ENCODE assay signal across 18 cellular contexts in the genomic region with DNA sequence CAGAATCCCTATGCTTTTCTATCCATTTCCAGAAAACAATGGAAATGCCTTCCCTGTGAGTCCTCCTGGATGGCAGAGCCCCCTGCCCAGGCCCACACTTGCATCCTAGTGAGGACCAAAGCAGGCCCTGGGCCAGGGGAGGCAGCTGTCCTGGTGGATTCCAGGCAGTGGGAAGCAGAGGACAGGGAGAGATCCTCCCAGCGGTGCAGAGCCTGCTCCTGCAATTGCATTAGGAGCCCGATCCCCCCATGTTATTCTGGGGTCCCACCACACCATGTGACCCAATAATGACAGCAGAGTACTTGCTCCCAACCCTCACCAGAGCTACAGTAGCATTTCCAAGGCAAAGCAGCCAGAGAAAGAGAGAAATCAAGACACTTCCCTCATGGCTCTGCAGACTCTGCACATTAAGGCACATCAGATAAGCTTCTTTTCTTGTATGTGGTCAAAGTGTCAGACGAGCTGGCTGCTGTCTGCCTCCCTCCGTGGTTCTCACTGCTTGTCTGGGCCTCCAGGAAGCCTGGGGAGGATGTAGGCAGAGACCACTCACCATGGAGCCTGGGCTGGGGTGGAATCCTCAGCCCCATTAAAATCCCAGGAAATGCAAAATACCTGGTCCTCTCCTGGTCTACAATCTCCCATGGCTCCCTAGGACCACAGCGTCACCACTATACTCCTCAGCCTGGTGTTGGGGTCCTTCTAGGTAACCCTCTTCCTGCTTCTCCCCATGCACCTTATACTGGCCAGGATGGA. TPM values are rescaled to one million over a fixed set of nuclear protein-coding genes. Genes with fewer than 3 reads are reported as not detected.
DNase-seq lines count a peak whose midpoint lies in the region; ATAC-seq and TF ChIP-seq lines count a peak whose summit lies in the region.
"Had no signal": no experiment of that assay in that cellular context is flagged by ENCODE, and none has a peak within 500 bp of the region (broad histone marks: within the 10 kb centered on the region; RNA-seq: fewer than 3 reads in every experiment).

No MANE protein-coding gene starts in this region.

- ATAC-seq in CD4-positive, CD25-positive, alpha-beta regulatory T cell (ENCODE audit: low read depth in 2 of 2), result no peak
- ATAC-seq in DND-41 (ENCODE audit: insufficient read depth, low read depth) (peak; percentile 56), HG02852 (IDR thresholded peaks at IDR 0.05; ENCODE audit: unreplicated experiment) (no peak)
- peak; percentile 87 for ATAC-seq in activated CD8-positive, alpha-beta memory T cell treated with anti-CD3 and anti-CD28 coated beads, Interleukin-2, amount 10 ng/mL, durations not matched to agents 7 days and 5 days
- ATAC-seq: foreskin keratinocyte, sciatic nerve had no signal

- DNase-seq in CD4-positive, CD25-positive, alpha-beta regulatory T cell, result peak in 1 of 3 donors; percentile 52
- DNase-seq in DND-41, result peak; percentile 33
- peak; percentile 82 for DNase-seq in activated CD8-positive, alpha-beta memory T cell treated with anti-CD3 and anti-CD28 coated beads, Interleukin-2, amount 10 ng/mL, durations not matched to agents 7 days and 5 days
- peak; percentile 57 for DNase-seq in endodermal cell
- DNase-seq in DMS114 treated with DMSO at 0.1 percent for 48 hours (lab: John Stamatoyannopoulos, UW; ENCODE audit: unreplicated experiment), result no peak
- no peak for DNase-seq in GM13977 (ENCODE audit: low spot score)
- DNase-seq: activated B cell treated with CpG ODN at 0.5 μM for 24 hours; DMS153; foreskin keratinocyte; NCI-H2081; NCI-H69; stimulated activated CD4-positive, alpha-beta T cell treated with anti-CD3 and anti-CD28 coated beads, Interleukin-4, amount 100 ng/mL, for 24 hours had no signal

- no peak overlapping the region for H3K27ac ChIP-seq in CD4-positive, CD25-positive, alpha-beta regulatory T cell (ENCODE audit: insufficient read depth, low read length, poor library complexity, severe bottlenecking)
- no peak overlapping the region for H3K27ac ChIP-seq in DND-41 (ENCODE audit: low read length)
- no peak overlapping the region for H3K27ac ChIP-seq in endodermal cell (ENCODE audit: low read depth, low read length)
- H3K27ac ChIP-seq: foreskin keratinocyte, Peyer's patch had no signal

- H3K36me3 Mint-ChIP-seq in CD4-positive, CD25-positive, alpha-beta regulatory T cell, result no peaks in the 10 kb centered on the region
- no peaks in the 10 kb centered on the region for H3K36me3 Mint-ChIP-seq in activated CD8-positive, alpha-beta memory T cell treated with anti-CD3 and anti-CD28 coated beads, Interleukin-2, amount 10 ng/mL, durations not matched to agents 7 days and 5 days
- no peaks in the 10 kb centered on the region for H3K36me3 Mint-ChIP-seq in endodermal cell (ENCODE audit: low read depth)

- H2AFZ ChIP-seq in DND-41 (ENCODE audit: low read depth, low read length), result no peak overlapping the region

- H3K9me3 ChIP-seq in CD4-positive, CD25-positive, alpha-beta regulatory T cell (ENCODE audit: control insufficient read depth in 2 of 2, low read length in 2 of 2), result no peaks in the 10 kb centered on the region
- H3K9me3 ChIP-seq in DND-41 (ENCODE audit: insufficient read depth, low read length, severe bottlenecking) (no peaks in the 10 kb centered on the region), endodermal cell (ENCODE audit: control insufficient read depth, low read length) (no peaks in the 10 kb centered on the region)
- H3K9me3 ChIP-seq: Peyer's patch had no signal

- no peak overlapping the region for H3K9ac ChIP-seq in DND-41 (ENCODE audit: low read depth, low read length)
- no peak overlapping the region for H3K9ac ChIP-seq in endodermal cell (ENCODE audit: extremely low read depth, low read length, poor library complexity, severe bottlenecking)

- TF ChIP-seq CTCF in DND-41 (IDR thresholded peaks at IDR 0.05; ENCODE audit: borderline replicate concordance, extremely low read depth, low read length, poor library complexity, severe bottlenecking), result no peak
- TF ChIP-seq CTCF in endodermal cell (conservative IDR thresholded peaks at IDR 0.05), result no peak
- no peak for TF ChIP-seq CTCF in GM13977 (IDR thresholded peaks at IDR 0.05; ENCODE audit: extremely low read depth, insufficient read depth, missing control alignments)

- CTCF ChIA-PET in activated CD8-positive, alpha-beta memory T cell treated with anti-CD3 and anti-CD28 coated beads, Interleukin-2, amount 10 ng/mL, durations not matched to agents 7 days and 5 days (lab: Charles Lee), result interaction anchor here (0.7 to 4.5 kb wide), 12 partner anchors 11 to 116 kb away, joined by 3 to 43 read pairs (median 6); no protein-coding TSS in a partner anchor

- H3K27me3 Mint-ChIP-seq in CD4-positive, CD25-positive, alpha-beta regulatory T cell, result no peaks in the 10 kb centered on the region
- no peaks in the 10 kb centered on the region for H3K27me3 Mint-ChIP-seq in activated CD8-positive, alpha-beta memory T cell treated with anti-CD3 and anti-CD28 coated beads, Interleukin-2, amount 10 ng/mL, durations not matched to agents 7 days and 5 days
- peaks cover 6% of the 10 kb centered on the region for H3K27me3 Mint-ChIP-seq in endodermal cell (ENCODE audit: insufficient read depth)
- H3K27me3 Mint-ChIP-seq: activated B cell treated with CpG ODN at 0.5 μM for 24 hours, B cell had no signal

- no peaks in the 10 kb centered on the region for H3K36me3 ChIP-seq in CD4-positive, CD25-positive, alpha-beta regulatory T cell (ENCODE audit: control insufficient read depth, insufficient read depth, low read length)
- H3K36me3 ChIP-seq in DND-41 (ENCODE audit: insufficient read depth, low read length), result no peaks in the 10 kb centered on the region
- H3K36me3 ChIP-seq in endodermal cell (ENCODE audit: control insufficient read depth, insufficient read depth, low read length), result no peaks in the 10 kb centered on the region
- H3K36me3 ChIP-seq: Peyer's patch had no signal

- peaks cover 0 to 94% (median 21%) of the 10 kb centered on the region in 4 donors for H3K4me1 Mint-ChIP-seq in CD4-positive, CD25-positive, alpha-beta regulatory T cell
- peaks cover 93% of the 10 kb centered on the region for H3K4me1 Mint-ChIP-seq in activated CD8-positive, alpha-beta memory T cell treated with anti-CD3 and anti-CD28 coated beads, Interleukin-2, amount 10 ng/mL, durations not matched to agents 7 days and 5 days
- peaks cover 4% of the 10 kb centered on the region for H3K4me1 Mint-ChIP-seq in endodermal cell

- H3K27ac Mint-ChIP-seq in CD4-positive, CD25-positive, alpha-beta regulatory T cell, result peak overlapping the region in 2 of 3 donors; percentile 78 to 90
- peak overlapping the region; percentile 62 for H3K27ac Mint-ChIP-seq in activated CD8-positive, alpha-beta memory T cell treated with anti-CD3 and anti-CD28 coated beads, Interleukin-2, amount 10 ng/mL, durations not matched to agents 7 days and 5 days
- no peak overlapping the region for H3K27ac Mint-ChIP-seq in endodermal cell
- H3K27ac Mint-ChIP-seq: activated B cell treated with CpG ODN at 0.5 μM for 24 hours; activated T-helper 2 cell treated with anti-CD3 and anti-CD28 coated beads, Interferon-gamma antibody, Interleukin-2, Interleukin-4, amounts not matched to agents 10 μg/mL and 5 μg/mL and 100 μg/mL, durations not matched to agents 14 hours and 24 hours and 36 hours; B cell had no signal

- no peak overlapping the region for H3K4me3 ChIP-seq in CD4-positive, CD25-positive, alpha-beta regulatory T cell (ENCODE audit: low read depth, low read length)
- H3K4me3 ChIP-seq in DND-41 (ENCODE audit: low read depth in 1 of 2, low read length in 2 of 2) (no peak overlapping the region), endodermal cell (ENCODE audit: low read length) (no peak overlapping the region)
- H3K4me3 ChIP-seq: Peyer's patch had no signal

- H3K27me3 ChIP-seq in CD4-positive, CD25-positive, alpha-beta regulatory T cell (ENCODE audit: control insufficient read depth, insufficient read depth, low read length), result no peaks in the 10 kb centered on the region
- H3K27me3 ChIP-seq in DND-41 (ENCODE audit: insufficient read depth, low read length, poor library complexity) (no peaks in the 10 kb centered on the region), endodermal cell (ENCODE audit: control insufficient read depth, insufficient read depth, low read length, poor library complexity, severe bottlenecking) (no peaks in the 10 kb centered on the region)
- H3K27me3 ChIP-seq: Peyer's patch had no signal

- H4K20me1 ChIP-seq in DND-41 (ENCODE audit: insufficient read depth, low read length), result no peaks in the 10 kb centered on the region

- WGBS in endodermal cell (ENCODE audit: insufficient coverage in 1 of 2, insufficient read length in 1 of 2), 2 experiments, result 70 to 71% methylated on average over 3 to 5 of the region's 5 CpGs

- peaks cover 36% of the 10 kb centered on the region for H3K4me1 ChIP-seq in CD4-positive, CD25-positive, alpha-beta regulatory T cell (ENCODE audit: control insufficient read depth, insufficient read depth, low read length, poor library complexity, severe bottlenecking)
- H3K4me1 ChIP-seq in DND-41 (ENCODE audit: insufficient read depth, low read length) (peaks cover 5% of the 10 kb centered on the region), endodermal cell (ENCODE audit: control insufficient read depth, insufficient read depth, low read length) (peaks cover 7% of the 10 kb centered on the region)
- H3K4me1 ChIP-seq: foreskin keratinocyte had no signal

- no peak overlapping the region for H3K4me2 ChIP-seq in DND-41 (ENCODE audit: insufficient read depth, low read length)

- in situ Hi-C loops in GM13977 (cut with MboI; ENCODE audit: low pct_unique_long_range_greater_than_20kb, low sequenced_read_pairs, unreplicated experiment), result no loop called here

- H3K79me2 ChIP-seq in DND-41 (ENCODE audit: insufficient read depth, low read length), result no peaks in the 10 kb centered on the region

- H3K4me3 Mint-ChIP-seq in CD4-positive, CD25-positive, alpha-beta regulatory T cell, result peak overlapping the region in 2 of 4 donors; percentile 22 to 60
- H3K4me3 Mint-ChIP-seq in activated CD8-positive, alpha-beta memory T cell treated with anti-CD3 and anti-CD28 coated beads, Interleukin-2, amount 10 ng/mL, durations not matched to agents 7 days and 5 days, result peak overlapping the region; percentile 32
- H3K4me3 Mint-ChIP-seq in endodermal cell, result no peak overlapping the region
- H3K4me3 Mint-ChIP-seq: activated B cell treated with CpG ODN at 0.5 μM for 24 hours, B cell had no signal

- H3K9me3 Mint-ChIP-seq in CD4-positive, CD25-positive, alpha-beta regulatory T cell, result peaks cover 0 to 2% (median 0%) of the 10 kb centered on the region in 7 donors
- H3K9me3 Mint-ChIP-seq in activated CD8-positive, alpha-beta memory T cell treated with anti-CD3 and anti-CD28 coated beads, Interleukin-2, amount 10 ng/mL, durations not matched to agents 7 days and 5 days (ENCODE audit: low read depth), result no peaks in the 10 kb centered on the region
- no peaks in the 10 kb centered on the region for H3K9me3 Mint-ChIP-seq in endodermal cell
- H3K9me3 Mint-ChIP-seq: activated T-helper 2 cell treated with anti-CD3 and anti-CD28 coated beads, Interferon-gamma antibody, Interleukin-2, Interleukin-4, amounts not matched to agents 10 μg/mL and 5 μg/mL and 100 μg/mL, durations not matched to agents 14 hours and 24 hours and 36 hours had no signal

RNA-seq across cellular contexts. Expression of gene RUNX3, which starts 54.9 kb away (rescaled TPM):
- total RNA-seq in CD4-positive, CD25-positive, alpha-beta regulatory T cell, result 268 TPM
- polyA plus RNA-seq in CD4-positive, CD25-positive, alpha-beta regulatory T cell, result 10 to 100 TPM; 12.0 to 23.3 (median 15.8) TPM
- 100 to 1,000 TPM; 224 to 246 TPM for total RNA-seq in activated CD8-positive, alpha-beta memory T cell treated with anti-CD3 and anti-CD28 coated beads, Interleukin-2, amount 10 ng/mL, durations not matched to agents 7 days and 5 days
- total RNA-seq in endodermal cell, result under 1 TPM; 0.24 to 0.31 TPM
- polyA plus RNA-seq in endodermal cell (2013, experiment 1 of 2), result 0.14 TPM
- polyA plus RNA-seq in endodermal cell (2013, experiment 2 of 2), result 0.17 TPM
- total RNA-seq: foreskin keratinocyte, lung microvascular endothelial cell had no signal

Comparison
In these comparisons a context has a peak if more than half of its experiments do, and no peak if none do; other contexts are left out.
1. ATAC-seq: peak in DND-41 (single experiment) and activated CD8-positive, alpha-beta memory T cell treated with anti-CD3 and anti-CD28 coated beads, Interleukin-2, amount 10 ng/mL, durations not matched to agents 7 days and 5 days (single experiment); none in CD4-positive, CD25-positive, alpha-beta regulatory T cell (0 of 2) and HG02852 (single experiment).
2. DNase-seq: peak in DND-41 (single experiment), activated CD8-positive, alpha-beta memory T cell treated with anti-CD3 and anti-CD28 coated beads, Interleukin-2, amount 10 ng/mL, durations not matched to agents 7 days and 5 days (single experiment) and endodermal cell (single experiment); none in DMS114 treated with DMSO at 0.1 percent for 48 hours (single experiment) and GM13977 (single experiment).
3. RNA of gene RUNX3, which starts 54.9 kb away (total RNA-seq): 268 TPM in CD4-positive, CD25-positive, alpha-beta regulatory T cell (single experiment) and 224 to 246 TPM in activated CD8-positive, alpha-beta memory T cell treated with anti-CD3 and anti-CD28 coated beads, Interleukin-2, amount 10 ng/mL, durations not matched to agents 7 days and 5 days; 0.24 to 0.31 TPM in endodermal cell; every median in the first group is over 100 times any median in the second.